ENCODE assay signal across 17 cellular contexts in the genomic region with DNA sequence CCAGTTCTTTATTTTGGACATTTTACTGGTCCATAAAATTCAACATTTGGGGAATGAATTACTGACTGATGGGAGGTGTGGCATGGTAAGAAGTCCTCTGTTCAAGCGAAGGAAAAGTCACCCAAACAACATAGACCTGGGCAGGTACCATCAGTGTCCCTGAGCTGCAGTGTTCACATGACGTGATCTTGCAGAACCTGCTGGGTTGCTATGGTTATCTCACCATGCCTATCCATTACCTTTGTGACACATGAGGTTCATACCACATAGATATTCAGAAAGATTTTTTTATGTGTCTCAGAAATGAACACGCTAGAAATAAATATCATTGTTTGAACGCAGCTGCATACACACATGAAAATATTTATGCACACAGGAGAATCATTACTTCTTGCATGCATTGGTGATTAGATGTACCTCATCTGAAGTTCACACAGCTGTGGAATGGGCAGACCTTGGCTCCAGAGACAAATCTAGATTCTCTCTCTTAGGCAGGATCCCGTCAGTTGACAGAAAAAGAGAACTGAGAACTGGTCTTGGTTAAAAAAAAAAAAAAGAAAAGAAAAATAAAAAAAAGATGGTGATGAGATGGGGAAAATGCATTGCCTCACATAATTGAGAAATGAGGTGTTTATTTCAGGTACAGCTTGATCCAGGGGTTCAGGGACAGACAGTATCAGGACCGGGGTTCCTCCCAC. TPM values are rescaled to one million over a fixed set of nuclear protein-coding genes. Genes with fewer than 3 reads are reported as not detected.
A peak's percentile ranks its signal among the peaks of the same experiment; 100 is the strongest.
DNase-seq lines count a peak whose midpoint lies in the region; ATAC-seq and TF ChIP-seq lines count a peak whose summit lies in the region.
"Had no signal": no experiment of that assay in that cellular context is flagged by ENCODE, and none has a peak within 500 bp of the region (broad histone marks: within the 10 kb centered on the region; RNA-seq: fewer than 3 reads in every experiment).

No MANE protein-coding gene starts in this region.

- DNase-seq in NCI-H748 (lab: John Stamatoyannopoulos, UW; ENCODE audit: unreplicated experiment) (peak; percentile 7), NCI-H748 treated with DMSO at 0.1 percent for 48 hours (lab: John Stamatoyannopoulos, UW) (no peak), ureter (ENCODE audit: low spot score) (peak; percentile 70), coronary artery (ENCODE audit: low spot score) (no peak), cardiac septum (ENCODE audit: low spot score) (no peak), retina (no peak)
- DNase-seq: activated CD4-positive, alpha-beta T cell treated with anti-CD3 and anti-CD28 coated beads, Interleukin-2, amount 50 U/mL, for 4 hours; activated effector memory CD4-positive, alpha-beta T cell treated with anti-CD3 and anti-CD28 coated beads, Interleukin-2, amount 50 U/mL, for 16 hours; brain microvascular endothelial cell; glutamatergic neuron; IMR-90; NCI-H1105 treated with DMSO at 0.1 percent for 48 hours; NCI-H345; stimulated activated CD4-positive, alpha-beta T cell treated with anti-CD3 and anti-CD28 coated beads, Interleukin-15, amount 100 ng/mL, for 24 hours had no signal

- intact Hi-C loops in cardiac septum (cut with DNase I) = no loop called here

- TF ChIP-seq CTCF in coronary artery (IDR thresholded peaks at IDR 0.05) = no peak

- H3K27ac ChIP-seq in coronary artery = no peak overlapping the region
- H3K27ac ChIP-seq: brain microvascular endothelial cell had no signal

- no peak overlapping the region for H3K4me3 ChIP-seq in coronary artery

- ATAC-seq in HG02610 (IDR thresholded peaks at IDR 0.05; ENCODE audit: unreplicated experiment) = peak; percentile 63
- ATAC-seq in HG03439 (IDR thresholded peaks at IDR 0.05; ENCODE audit: unreplicated experiment) = peak; percentile 56
- ATAC-seq: Panc1 had no signal

RNA-seq across cellular contexts. Expression of a gene that starts 21.4 kb away (rescaled TPM):
- total RNA-seq in ureter = 159 TPM
- total RNA-seq in cardiac septum = 26.0 TPM

Comparison
In these comparisons a context has a peak if more than half of its experiments do, and no peak if none do; other contexts are left out.
1. DNase-seq: peak in NCI-H748 (single experiment) and ureter (single experiment); none in NCI-H748 treated with DMSO at 0.1 percent for 48 hours (single experiment), coronary artery (single experiment), cardiac septum (single experiment) and retina (single experiment).